Comparison of ENCODE assay signal across 8 cellular contexts in genomic region chr10:95374597-95375209, GRCh38.
DNase-seq lines count a peak whose midpoint lies in the region; ATAC-seq, FAIRE-seq and TF ChIP-seq lines count a peak whose summit lies in the region.

No MANE protein-coding gene starts in this region.

- DNase-seq in D721Med (ENCODE audit: insufficient read length, low spot score) (no peak), NCI-H774 (lab: John Stamatoyannopoulos, UW) (peak; percentile 16), fibroblast of peridontal ligament (ENCODE audit: extremely low read depth) (peak; percentile 59), tibial nerve (ENCODE audit: low spot score in 2 of 2) (peak; percentile 44 to 68)
- peak; percentile 70 for DNase-seq in activated CD8-positive, alpha-beta memory T cell treated with anti-CD3 and anti-CD28 coated beads for 24 hours

- H3K9me3 ChIP-seq in neural cell (ENCODE audit: low read length) (no peaks in the 10 kb centered on the region), tibial nerve (no peaks in the 10 kb centered on the region)

- no peaks in the 10 kb centered on the region for H4K20me1 ChIP-seq in neural cell (ENCODE audit: insufficient read depth)

- H3K79me2 ChIP-seq in neural cell (replicated peaks; ENCODE audit: insufficient read depth, low read length): no peaks in the 10 kb centered on the region

- TF ChIP-seq EP300 in neural cell (conservative IDR thresholded peaks at IDR 0.05; ENCODE audit: poor library complexity, severe bottlenecking) (no peak), tibial nerve (IDR thresholded peaks at IDR 0.05) (peak in 1 of 2 donors; percentile 52)

- no peaks in the 10 kb centered on the region for H3K27me3 ChIP-seq in neural cell (ENCODE audit: insufficient read depth, low read depth, low read length)
- H3K27me3 ChIP-seq in tibial nerve: no peaks in the 10 kb centered on the region

- no peak overlapping the region for H3K4me2 ChIP-seq in neural cell (ENCODE audit: low read length)

- peak; percentile 73 for TF ChIP-seq RAD21 in neural cell (conservative IDR thresholded peaks at IDR 0.05)

- no peaks in the 10 kb centered on the region for H3F3A ChIP-seq in neural cell (ENCODE audit: insufficient read depth, low read length, poor library complexity, severe bottlenecking)

- no peaks in the 10 kb centered on the region for H3K9me2 ChIP-seq in neural cell (ENCODE audit: insufficient read depth, low read length)

- 14 to 17% methylated on average over 5 of the region's 5 CpGs for WGBS in tibial nerve, 2 donors

- no peak overlapping the region for H3K9ac ChIP-seq in neural cell (ENCODE audit: low read length)

- no peak for TF ChIP-seq POLR2A in tibial nerve (IDR thresholded peaks at IDR 0.05)

- TF ChIP-seq CTCF in D721Med (IDR thresholded peaks at IDR 0.05; ENCODE audit: insufficient read depth, missing control alignments) (peak; percentile 97), neural cell (IDR thresholded peaks at IDR 0.05; ENCODE audit: poor library complexity, severe bottlenecking) (peak; percentile 76), tibial nerve (IDR thresholded peaks at IDR 0.05) (peak; percentile 74 to 94 (median 90))

- ATAC-seq in GM19438 (IDR thresholded peaks at IDR 0.05; ENCODE audit: low read depth, unreplicated experiment) (peak; percentile 92), HG03575 (IDR thresholded peaks at IDR 0.05; ENCODE audit: extremely low read depth, insufficient number of reproducible peaks, low FRiP score, unreplicated experiment) (peak; percentile 68)

- H2AFZ ChIP-seq in neural cell (ENCODE audit: low read depth, low read length): no peak overlapping the region

- H3K27ac ChIP-seq in neural cell (ENCODE audit: low read length): no peak overlapping the region
- peak overlapping the region in 3 of 4 donors; percentile 34 to 79 (median 69) for H3K27ac ChIP-seq in tibial nerve

- peaks cover 0 to 43% (median 25%) of the 10 kb centered on the region in 4 donors for H3K4me1 ChIP-seq in tibial nerve

- no peaks in the 10 kb centered on the region for H3K36me3 ChIP-seq in neural cell (ENCODE audit: insufficient read depth, low read length)
- peaks cover 0 to 34% (median 2%) of the 10 kb centered on the region in 3 donors for H3K36me3 ChIP-seq in tibial nerve

- FAIRE-seq in D721Med (lab: Jason Lieb, UNC): peak; percentile 81

- H3K4me3 ChIP-seq in neural cell (ENCODE audit: low read length): no peak overlapping the region
- no peak overlapping the region for H3K4me3 ChIP-seq in tibial nerve

TF ChIP-seq in neural cell, 6 proteins besides CTCF, POLR2A, EP300 and RAD21:
- TF ChIP-seq MXI1 (conservative IDR thresholded peaks at IDR 0.05; ENCODE audit: poor library complexity, severe bottlenecking): no peak
- TF ChIP-seq SMC3 (conservative IDR thresholded peaks at IDR 0.05; ENCODE audit: poor library complexity): peak; percentile 77
TF ChIP-seq in neural cell: peak in this region for 1.
